13 cellular contexts compared by ENCODE assay signal in genomic region chr7:130393095-130393494, GRCh38. TPM values are rescaled to one million over a fixed set of nuclear protein-coding genes. Genes with fewer than 3 reads are reported as not detected.
DNase-seq lines count a peak whose midpoint lies in the region; ATAC-seq and TF ChIP-seq lines count a peak whose summit lies in the region.
"Had no signal": no experiment of that assay in that cellular context is flagged by ENCODE, and none has a peak within 500 bp of the region (broad histone marks: within the 10 kb centered on the region; RNA-seq: fewer than 3 reads in every experiment).

No MANE protein-coding gene starts in this region.

- H3K4me1 ChIP-seq in adrenal gland (replicated peaks in 1 of 2), result peaks cover 0 to 20% of the 10 kb centered on the region in 2 donors

- DNase-seq in GM04503 (ENCODE audit: low read depth) (peak; percentile 39), adrenal gland (peak; percentile 56 to 81 (median 71)), left cardiac atrium (no peak), sciatic nerve (ENCODE audit: low spot score) (no peak), GM19238 (ENCODE audit: insufficient read length, low spot score) (no peak), NCI-H2196 (lab: John Stamatoyannopoulos, UW; ENCODE audit: unreplicated experiment) (no peak), inferior parietal cortex (ENCODE audit: extremely low spot score) (no peak)
- no peak for DNase-seq in activated CD8-positive, alpha-beta memory T cell treated with anti-CD3 and anti-CD28 coated beads, Interleukin-2, amount 50 U/mL, for 48 hours
- DNase-seq: activated effector memory CD4-positive, alpha-beta T cell treated with Interleukin-2 at 50 U/mL for 16 hours; stimulated activated CD4-positive, alpha-beta T cell treated with anti-CD3 and anti-CD28 coated beads, Interleukin-4, amount 100 ng/mL, for 4 hours; substantia nigra had no signal

- WGBS in adrenal gland, 4 donors, result 29 to 35% (median 30%) methylated on average over 5 of the region's 5 CpGs

- no peaks in the 10 kb centered on the region for H3K9me3 ChIP-seq in adrenal gland (replicated peaks in 1 of 3)

- no peaks in the 10 kb centered on the region for H3K36me3 ChIP-seq in adrenal gland (replicated peaks in 1 of 2)
- H3K36me3 ChIP-seq: neural progenitor cell had no signal

- no peak for TF ChIP-seq CTCF in adrenal gland (IDR thresholded peaks at IDR 0.05)

- H3K27ac ChIP-seq in adrenal gland, result peak overlapping the region; percentile 60 to 84 (median 80)

- H3K4me3 ChIP-seq in adrenal gland, result no peak overlapping the region
- H3K4me3 ChIP-seq: neural progenitor cell had no signal

- no peaks in the 10 kb centered on the region for H3K27me3 ChIP-seq in adrenal gland
- H3K27me3 ChIP-seq: neural progenitor cell had no signal

- TF ChIP-seq POLR2A in adrenal gland (IDR thresholded peaks at IDR 0.05), result no peak

- intact Hi-C loops in adrenal gland (cut with DNase I), result no loop called here
- intact Hi-C loops in left cardiac atrium (cut with DNase I), result no loop called here
- intact Hi-C loops in sciatic nerve (cut with DNase I), result no loop called here

- ATAC-seq in left cardiac atrium, result peak; percentile 50 to 78
- peak; percentile 54 for ATAC-seq in sciatic nerve

RNA-seq across cellular contexts. Expression of gene CPA1, which starts 12.8 kb away (rescaled TPM):
- total RNA-seq in adrenal gland, result 10 to 100 TPM in 2 of 8 donors, 1 to 10 TPM in 1, under 1 TPM in 2, not detected in 3; 0.14 to 15.0 (median 2.3) TPM
- 1 to 10 TPM in 2 of 3 donors, not detected in 1; 1.1 to 1.8 TPM for polyA plus RNA-seq in adrenal gland
- under 1 TPM; 0.29 TPM for total RNA-seq in left cardiac atrium
- 4.1 TPM for total RNA-seq in sciatic nerve
- total RNA-seq: dermis microvascular lymphatic vessel endothelial cell had no signal

RNA-seq across cellular contexts. Expression of gene CEP41, which starts 47.7 kb away (rescaled TPM):
- total RNA-seq in adrenal gland, result 10 to 100 TPM; 10.2 to 21.4 (median 17.5) TPM
- polyA plus RNA-seq in adrenal gland, result 10 to 100 TPM in 1 of 3 donors, 1 to 10 TPM in 2; 3.9 to 22.9 (median 4.4) TPM
- 1 to 10 TPM; 6.2 to 7.0 TPM for total RNA-seq in left cardiac atrium
- total RNA-seq in sciatic nerve, result 11.0 TPM

RNA-seq across cellular contexts. Expression of gene CPA5, which starts 48.5 kb away (rescaled TPM):
- total RNA-seq in adrenal gland (under 1 TPM in 1 of 8 donors, not detected in 7; 0.65 TPM), left cardiac atrium (not detected), sciatic nerve (not detected)
- polyA plus RNA-seq in adrenal gland, result under 1 TPM in 2 of 3 donors, not detected in 1; 0.24 to 0.30 TPM
- total RNA-seq: dermis microvascular lymphatic vessel endothelial cell had no signal

Comparison
In these comparisons a context has a peak if more than half of its experiments do, and no peak if none do; other contexts are left out.
1. DNase-seq: peak in GM04503 (single experiment) and adrenal gland (7 of 7); none in left cardiac atrium (single experiment), sciatic nerve (single experiment), activated CD8-positive, alpha-beta memory T cell treated with anti-CD3 and anti-CD28 coated beads, Interleukin-2, amount 50 U/mL, for 48 hours (single experiment), GM19238 (single experiment), NCI-H2196 (single experiment) and inferior parietal cortex (single experiment).